In the genomic region with DNA sequence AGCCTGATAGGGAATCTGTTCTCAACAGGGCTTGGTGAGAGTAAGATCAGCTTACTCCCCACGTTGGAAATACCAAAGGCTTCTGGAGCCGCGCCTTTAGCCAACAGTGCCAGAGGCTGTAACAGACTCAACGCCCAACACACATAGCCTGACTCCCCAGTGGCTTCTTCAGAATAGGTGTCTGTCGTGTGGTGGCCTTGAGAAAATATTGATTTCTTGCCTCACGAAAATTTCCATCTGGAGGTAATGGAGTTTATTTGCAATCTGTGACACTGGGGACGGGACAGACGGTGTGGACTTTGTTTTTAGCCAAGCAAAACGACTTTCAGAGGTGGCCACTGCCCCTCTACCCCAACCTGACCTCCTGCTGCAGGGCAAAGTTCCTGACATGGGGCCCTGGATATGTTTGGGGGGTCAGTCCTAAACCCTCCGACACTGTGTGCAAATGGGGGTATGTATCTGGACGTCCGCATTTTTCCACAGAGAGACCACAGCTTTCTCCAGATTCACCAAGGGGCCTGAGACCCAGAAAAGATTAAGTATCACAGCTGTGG, we compare ENCODE assay signal across 16 cellular contexts.
"Had no signal": no experiment of that assay in that cellular context is flagged by ENCODE, and none has a peak within 500 bp of the region (broad histone marks: within the 10 kb centered on the region; RNA-seq: fewer than 3 reads in every experiment).

No MANE protein-coding gene starts in this region.

- H3K36me3 ChIP-seq: colonic mucosa had no signal

- H3K4me3 ChIP-seq: colonic mucosa, esophagus squamous epithelium, mucosa of descending colon, stomach, thoracic aorta, transverse colon had no signal

- H3K4me1 ChIP-seq: colonic mucosa had no signal

- DNase-seq: colonic mucosa; dermis blood vessel endothelial cell; esophagus squamous epithelium; foreskin fibroblast; hippocampal formation; left colon; mucosa of descending colon; natural killer cell; retina; small intestine; stimulated activated CD4-positive, alpha-beta T cell treated with anti-CD3 and anti-CD28 coated beads, Interleukin-12 subunit alpha, Interleukin-12 subunit beta, amount 100 ng/mL, for 4 hours; stimulated activated naive CD4-positive, alpha-beta T cell; stomach; substantia nigra; transverse colon had no signal

- H3K9me3 ChIP-seq: colonic mucosa, esophagus squamous epithelium, mucosa of descending colon, stomach, thoracic aorta, transverse colon had no signal

- H3K27me3 ChIP-seq: colonic mucosa, esophagus squamous epithelium, stomach, transverse colon had no signal

- H3K27ac ChIP-seq: colonic mucosa, esophagus squamous epithelium, stomach, thoracic aorta, transverse colon had no signal
